9 cellular contexts compared by ENCODE assay signal in genomic region chr17:15377608-15378007, GRCh38. TPM values are rescaled to one million over a fixed set of nuclear protein-coding genes. Genes with fewer than 3 reads are reported as not detected.
A peak's percentile ranks its signal among the peaks of the same experiment; 100 is the strongest.
DNase-seq lines count a peak whose midpoint lies in the region; FAIRE-seq and TF ChIP-seq lines count a peak whose summit lies in the region.
"Had no signal": no experiment of that assay in that cellular context is flagged by ENCODE, and none has a peak within 500 bp of the region (broad histone marks: within the 10 kb centered on the region; RNA-seq: fewer than 3 reads in every experiment).

No MANE protein-coding gene starts in this region.

- H3K27ac Mint-ChIP-seq in MCF 10A (ENCODE audit: low read depth, unreplicated experiment), result no peak overlapping the region
- no peak overlapping the region for H3K27ac Mint-ChIP-seq in T-helper 2 cell treated with Interferon-gamma antibody and Interleukin-4, amounts not matched to agents 5 μg/mL and 100 μg/mL, for 36 hours

- no peak overlapping the region for H3K4me3 Mint-ChIP-seq in MCF 10A (ENCODE audit: unreplicated experiment)
- no peak overlapping the region for H3K4me3 Mint-ChIP-seq in T-helper 2 cell treated with Interferon-gamma antibody and Interleukin-4, amounts not matched to agents 5 μg/mL and 100 μg/mL, for 36 hours

- intact Hi-C loops in breast epithelium (cut with DNase I; ENCODE audit: low total_unique reads), result no loop called here
- intact Hi-C loops in MCF 10A (cut with micrococcal nuclease), result no loop called here

- H3K4me1 ChIP-seq in breast epithelium (no peaks in the 10 kb centered on the region), mesodermal cell (ENCODE audit: control insufficient read depth, insufficient read depth, low read length, poor library complexity, severe bottlenecking) (peaks cover 5% of the 10 kb centered on the region)

- peaks cover 47% of the 10 kb centered on the region for H3K27me3 Mint-ChIP-seq in MCF 10A (ENCODE audit: insufficient read depth, unreplicated experiment)
- H3K27me3 Mint-ChIP-seq in T-helper 2 cell treated with Interferon-gamma antibody and Interleukin-4, amounts not matched to agents 5 μg/mL and 100 μg/mL, for 36 hours (ENCODE audit: low read depth), result peaks cover 2% of the 10 kb centered on the region

- H3K4me1 Mint-ChIP-seq in MCF 10A (ENCODE audit: insufficient read depth, unreplicated experiment), result peaks cover 4% of the 10 kb centered on the region
- no peaks in the 10 kb centered on the region for H3K4me1 Mint-ChIP-seq in T-helper 2 cell treated with Interferon-gamma antibody and Interleukin-4, amounts not matched to agents 5 μg/mL and 100 μg/mL, for 36 hours (ENCODE audit: low read depth)

- H3K9me3 ChIP-seq in breast epithelium, result no peaks in the 10 kb centered on the region
- no peaks in the 10 kb centered on the region for H3K9me3 ChIP-seq in mesodermal cell (ENCODE audit: control insufficient read depth, low read length)

- no peak for TF ChIP-seq POLR2A in breast epithelium (IDR thresholded peaks at IDR 0.05)

- DNase-seq in breast epithelium (ENCODE audit: low spot score in 2 of 2), result no peak
- DNase-seq in MCF 10A (ENCODE audit: unreplicated experiment), result no peak
- DNase-seq in choroid plexus epithelial cell (ENCODE audit: low read depth), result peak; percentile 58
- peak; percentile 65 for DNase-seq in urothelium cell line (ENCODE audit: low spot score)
- DNase-seq in activated effector memory CD4-positive, alpha-beta T cell treated with anti-CD3 and anti-CD28 coated beads, Interleukin-2, amount 50 U/mL, for 16 hours, result no peak
- DNase-seq in T-helper 2 cell treated with Interferon-gamma antibody and Interleukin-4, amounts not matched to agents 5 μg/mL and 100 μg/mL, for 36 hours (ENCODE audit: low spot score), result no peak
- DNase-seq in GDM1 (lab: John Stamatoyannopoulos, UW), result no peak

- POLR2A ChIA-PET in MCF 10A (lab: Yijun Ruan, JAX), result interaction anchor here (0.7 kb wide), 1 partner anchor 1983 kb away, joined by 3 read pairs; no protein-coding TSS in a partner anchor

- TF ChIP-seq CTCF in breast epithelium (IDR thresholded peaks at IDR 0.05) (no peak), MCF 10A (IDR thresholded peaks at IDR 0.05; ENCODE audit: unreplicated experiment) (no peak), choroid plexus epithelial cell (conservative IDR thresholded peaks at IDR 0.05; ENCODE audit: low read depth, low read length) (no peak)

- peaks cover 6% of the 10 kb centered on the region for H3K36me3 Mint-ChIP-seq in MCF 10A (ENCODE audit: insufficient read depth, unreplicated experiment)
- no peaks in the 10 kb centered on the region for H3K36me3 Mint-ChIP-seq in T-helper 2 cell treated with Interferon-gamma antibody and Interleukin-4, amounts not matched to agents 5 μg/mL and 100 μg/mL, for 36 hours (ENCODE audit: low read depth)

- 74 to 80% methylated on average over 4 to 6 of the region's 6 CpGs for WGBS in mesodermal cell (ENCODE audit: insufficient coverage in 2 of 2), 2 experiments

- peak overlapping the region; percentile 43 to 44 for H3K27ac ChIP-seq in breast epithelium
- peak overlapping the region; percentile 91 for H3K27ac ChIP-seq in mesodermal cell (ENCODE audit: low read depth, low read length, severe bottlenecking)
- H3K27ac ChIP-seq: 22Rv1 had no signal

- no TSS peak for BruUV-seq in MCF 10A (replicated peaks; lab: Mats Ljungman, UMichigan)

- CTCF ChIA-PET in MCF 10A (lab: Yijun Ruan, JAX), result interaction anchor here (0.6 kb wide), 2 partner anchors 19 to 21 kb away, joined by 3 read pairs; no protein-coding TSS in a partner anchor

- H3K9me3 Mint-ChIP-seq in MCF 10A (ENCODE audit: unreplicated experiment), result no peaks in the 10 kb centered on the region
- H3K9me3 Mint-ChIP-seq in T-helper 2 cell treated with Interferon-gamma antibody and Interleukin-4, amounts not matched to agents 5 μg/mL and 100 μg/mL, for 36 hours, result no peaks in the 10 kb centered on the region

- FAIRE-seq in urothelium cell line (lab: Jason Lieb, UNC), result no peak

- no peaks in the 10 kb centered on the region for H3K27me3 ChIP-seq in breast epithelium

- H3K4me3 ChIP-seq in breast epithelium (peak overlapping the region in 2 of 3 donors; percentile 14 to 30), choroid plexus epithelial cell (ENCODE audit: low read depth, low read length) (no peak overlapping the region), mesodermal cell (ENCODE audit: extremely low read depth, insufficient read depth, low read length, poor library complexity, severe bottlenecking) (no peak overlapping the region)

- no peaks in the 10 kb centered on the region for H3K36me3 ChIP-seq in breast epithelium
- no peaks in the 10 kb centered on the region for H3K36me3 ChIP-seq in mesodermal cell (ENCODE audit: control insufficient read depth, insufficient read depth, low read length)

RNA-seq across cellular contexts. Expression of gene TEKT3, which starts 36.2 kb away (rescaled TPM):
- 1 to 10 TPM in 2 of 3 donors, not detected in 1; 2.5 to 2.6 TPM for total RNA-seq in breast epithelium
- not detected in 2 replicates for total RNA-seq in MCF 10A (2022)
- 1.4 TPM for polyA plus RNA-seq in mesodermal cell (2013, experiment 1 of 2)
- polyA plus RNA-seq in mesodermal cell (2013, experiment 2 of 2), result 1.1 TPM

Comparison
In these comparisons a context has a peak if more than half of its experiments do, and no peak if none do; other contexts are left out.
1. DNase-seq: peak in choroid plexus epithelial cell (single experiment) and urothelium cell line (single experiment); none in breast epithelium (0 of 2), MCF 10A (single experiment), activated effector memory CD4-positive, alpha-beta T cell treated with anti-CD3 and anti-CD28 coated beads, Interleukin-2, amount 50 U/mL, for 16 hours (single experiment), T-helper 2 cell treated with Interferon-gamma antibody and Interleukin-4, amounts not matched to agents 5 μg/mL and 100 μg/mL, for 36 hours (single experiment) and GDM1 (single experiment).
2. H3K4me3 ChIP-seq: peak in breast epithelium (2 of 3); none in choroid plexus epithelial cell (single experiment) and mesodermal cell (single experiment).